1 cellular context compared by ENCODE assay signal in the genomic region with DNA sequence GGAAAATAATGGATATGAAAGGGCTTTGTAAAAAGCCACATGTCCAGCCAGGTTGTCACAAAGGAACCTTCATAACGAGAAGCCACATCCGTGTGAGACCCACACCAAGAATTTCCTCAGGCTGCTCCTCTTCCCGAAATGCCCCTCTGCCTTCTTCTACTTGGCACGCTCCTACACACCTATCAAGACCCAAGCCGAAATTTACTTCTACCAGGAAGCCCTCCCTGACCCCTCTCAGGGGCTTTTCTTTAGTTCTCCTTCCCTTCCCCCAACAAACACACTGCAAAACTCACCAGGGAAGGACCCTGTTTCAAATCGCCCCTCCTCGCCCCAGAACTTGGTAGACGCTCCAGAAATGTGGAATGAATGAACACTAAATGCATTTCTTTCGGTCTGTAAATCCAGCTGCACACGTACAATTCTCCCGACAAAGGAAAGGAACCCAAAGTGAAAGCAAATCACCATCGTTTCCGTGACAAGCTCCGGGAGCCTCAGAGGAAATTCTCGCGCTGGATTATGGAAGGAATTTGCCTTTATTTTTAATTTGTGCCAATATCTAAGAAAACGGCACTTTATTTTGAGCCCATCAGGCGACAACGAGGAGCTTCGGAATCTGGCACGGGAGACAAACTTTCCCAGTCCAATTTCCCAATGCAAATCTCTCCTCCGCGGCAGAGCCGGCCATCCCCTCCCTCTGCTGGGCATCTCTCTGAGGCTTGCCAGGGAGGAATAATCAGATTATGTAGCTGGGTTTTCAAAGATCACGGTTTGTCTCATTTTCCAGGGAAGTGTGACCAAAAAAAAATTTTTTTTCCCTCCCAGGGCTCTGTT.
TF ChIP-seq lines count a peak whose summit lies in the region.

No MANE protein-coding gene starts in this region.

TF ChIP-seq in endothelial cell of umbilical vein, 7 proteins besides CTCF, POLR2A, EP300 and RAD21 (continued from another document):
- TF ChIP-seq, protein P1, sequence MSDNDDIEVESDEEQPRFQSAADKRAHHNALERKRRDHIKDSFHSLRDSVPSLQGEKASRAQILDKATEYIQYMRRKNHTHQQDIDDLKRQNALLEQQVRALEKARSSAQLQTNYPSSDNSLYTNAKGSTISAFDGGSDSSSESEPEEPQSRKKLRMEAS (IDR thresholded peaks at IDR 0.05; ENCODE audit: insufficient read depth, insufficient read length), result no peak
- no peak for TF ChIP-seq MYC (IDR thresholded peaks at IDR 0.05; ENCODE audit: low read depth, low read length)
TF ChIP-seq in endothelial cell of umbilical vein: peak in this region for 0.
